Comparison of ENCODE assay signal across 8 cellular contexts in the genomic region with DNA sequence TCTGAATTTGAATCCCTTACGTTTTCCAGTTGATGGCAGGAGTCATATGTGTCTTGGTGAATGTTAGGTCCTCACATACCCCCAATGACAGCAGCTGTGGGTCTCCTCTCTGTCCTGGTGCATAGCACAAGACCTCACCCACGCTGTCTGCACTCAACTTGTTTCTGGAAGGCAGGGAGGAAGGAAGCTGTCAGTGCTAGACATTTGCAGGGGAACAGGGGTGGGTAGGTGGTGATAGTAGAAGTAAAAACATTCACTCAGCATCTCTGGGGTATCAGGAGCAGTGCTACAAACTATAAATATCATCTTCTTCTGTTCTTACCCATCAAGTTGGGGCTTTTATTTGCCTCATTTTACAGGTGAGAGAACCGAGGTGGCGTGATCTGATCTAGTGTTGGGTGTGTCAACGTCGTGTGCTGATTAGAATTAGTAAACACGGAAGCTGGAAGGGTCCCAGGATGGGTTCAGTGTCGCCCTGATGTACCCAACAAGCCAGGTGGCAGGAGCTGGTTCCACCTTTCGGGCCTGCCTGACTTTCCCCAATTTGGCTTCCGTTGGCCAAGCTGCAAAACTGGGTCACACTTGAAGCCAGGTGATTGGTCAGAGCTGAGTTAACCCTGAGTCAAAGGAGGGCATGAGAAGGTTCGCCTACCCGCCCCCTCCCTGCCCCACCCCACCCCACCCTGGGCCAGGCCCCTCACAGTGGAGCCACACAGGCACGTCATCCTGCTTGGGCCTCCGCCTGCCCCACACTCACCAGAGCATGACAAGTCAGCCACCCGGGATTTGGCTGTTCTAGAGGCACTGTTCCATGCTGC. TPM values are rescaled to one million over a fixed set of nuclear protein-coding genes. Genes with fewer than 3 reads are reported as not detected.
DNase-seq lines count a peak whose midpoint lies in the region; ATAC-seq lines count a peak whose summit lies in the region.

No MANE protein-coding gene starts in this region.

- H3K36me3 Mint-ChIP-seq in CD4-positive, alpha-beta memory T cell: peaks cover 0 to 11% of the 10 kb centered on the region in 2 donors

- no peaks in the 10 kb centered on the region for H3K9me3 Mint-ChIP-seq in CD4-positive, alpha-beta memory T cell

- no peaks in the 10 kb centered on the region for H3K27me3 ChIP-seq in CD4-positive, alpha-beta memory T cell (ENCODE audit: insufficient read depth, low read length)
- no peaks in the 10 kb centered on the region for H3K27me3 ChIP-seq in MG63

- DNase-seq in CD4-positive, alpha-beta memory T cell: no peak
- DNase-seq in MG63 (peak; percentile 52), kidney tubule cell (ENCODE audit: low spot score) (peak; percentile 91), amniotic stem cell (lab: John Stamatoyannopoulos, UW) (no peak), AG08396 (ENCODE audit: low spot score) (no peak)
- DNase-seq in activated CD8-positive, alpha-beta memory T cell treated with anti-CD3 and anti-CD28 coated beads for 24 hours: no peak

- H3K4me3 Mint-ChIP-seq in CD4-positive, alpha-beta memory T cell: no peak overlapping the region

- peak; percentile 74 for ATAC-seq in GM21447 (IDR thresholded peaks at IDR 0.05; ENCODE audit: unreplicated experiment)
- no peak for ATAC-seq in GM18517 (IDR thresholded peaks at IDR 0.05; ENCODE audit: unreplicated experiment)

- H3K27me3 Mint-ChIP-seq in CD4-positive, alpha-beta memory T cell: no peaks in the 10 kb centered on the region

- H3K27ac Mint-ChIP-seq in CD4-positive, alpha-beta memory T cell: peak overlapping the region in 5 of 7 donors; percentile 32 to 77 (median 50)

- H3K4me1 Mint-ChIP-seq in CD4-positive, alpha-beta memory T cell: peaks cover 28 to 61% (median 43%) of the 10 kb centered on the region in 4 donors

- intact Hi-C loops in CD4-positive, alpha-beta memory T cell (cut with micrococcal nuclease): no loop called here

- no peaks in the 10 kb centered on the region for H3K9me3 ChIP-seq in CD4-positive, alpha-beta memory T cell (ENCODE audit: control insufficient read depth in 1 of 2, low read length in 2 of 2)
- H3K9me3 ChIP-seq in MG63: no peaks in the 10 kb centered on the region

- no peak overlapping the region for H3K4me3 ChIP-seq in CD4-positive, alpha-beta memory T cell (ENCODE audit: low read length in 2 of 2)
- H3K4me3 ChIP-seq in MG63: no peak overlapping the region

- H3K36me3 ChIP-seq in CD4-positive, alpha-beta memory T cell (ENCODE audit: insufficient read depth, low read length): no peaks in the 10 kb centered on the region
- peaks cover 53% of the 10 kb centered on the region for H3K36me3 ChIP-seq in MG63

- no peak overlapping the region for H3K27ac ChIP-seq in CD4-positive, alpha-beta memory T cell (ENCODE audit: low read depth, low read length)

- H3K4me1 ChIP-seq in CD4-positive, alpha-beta memory T cell (ENCODE audit: insufficient read depth, low read length): peaks cover 13% of the 10 kb centered on the region

- POLR2A ChIA-PET in CD4-positive, alpha-beta memory T cell (lab: Charles Lee; ENCODE audit: partially characterized antibody): interaction anchor here (0.9 kb wide), 2 partner anchors 66 to 77 kb away, joined by 3 to 4 read pairs; no protein-coding TSS in a partner anchor

- CTCF ChIA-PET in CD4-positive, alpha-beta memory T cell (lab: Charles Lee; ENCODE audit: partially characterized antibody): interaction anchor here (0.7 to 1.6 kb wide), 2 partner anchors 135 to 143 kb away, joined by 4 to 5 read pairs; no protein-coding TSS in a partner anchor

RNA-seq across cellular contexts. Expression of a gene that starts 15.8 kb away (rescaled TPM):
- total RNA-seq in CD4-positive, alpha-beta memory T cell: 10 to 100 TPM; 45.8 to 51.0 TPM
- polyA plus RNA-seq in CD4-positive, alpha-beta memory T cell: 10 to 100 TPM; 10.6 to 18.8 TPM
- 65.6 and 98.8 TPM in 2 replicates for total RNA-seq in MG63 (2014; rRNA removed; shearing (Covaris generic); ENCODE audit: low replicate concordance)

Comparison
In these comparisons a context has a peak if more than half of its experiments do, and no peak if none do; other contexts are left out.
1. DNase-seq: peak in MG63 (single experiment) and kidney tubule cell (single experiment); none in CD4-positive, alpha-beta memory T cell (0 of 5), activated CD8-positive, alpha-beta memory T cell treated with anti-CD3 and anti-CD28 coated beads for 24 hours (single experiment), amniotic stem cell (single experiment) and AG08396 (single experiment).